Comparison of ENCODE assay signal across 7 cellular contexts in the genomic region with DNA sequence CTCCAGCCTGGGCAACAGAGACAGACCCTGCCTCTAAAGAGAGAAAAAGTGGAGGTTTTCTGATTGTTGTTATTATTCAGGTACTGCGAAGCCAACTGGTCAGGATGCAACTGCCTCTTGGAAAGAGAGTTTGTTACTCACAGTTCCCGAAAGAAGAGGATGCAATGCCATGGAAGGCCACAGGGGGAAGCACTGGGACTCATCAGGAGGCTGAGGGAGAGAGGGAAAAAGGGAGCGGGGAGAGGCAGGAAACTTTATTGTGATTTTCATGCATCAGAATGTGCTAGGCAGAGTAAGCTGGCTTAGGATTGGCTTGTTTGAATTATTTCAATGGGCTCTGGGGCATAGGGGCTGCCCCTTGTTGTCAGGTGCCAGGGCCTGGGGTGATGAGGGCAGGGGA. TPM values are rescaled to one million over a fixed set of nuclear protein-coding genes. Genes with fewer than 3 reads are reported as not detected.
A peak's percentile ranks its signal among the peaks of the same experiment; 100 is the strongest.
DNase-seq lines count a peak whose midpoint lies in the region; ATAC-seq, FAIRE-seq and TF ChIP-seq lines count a peak whose summit lies in the region.

No MANE protein-coding gene starts in this region.

- H3K36me3 Mint-ChIP-seq in nephron progenitor cell (ENCODE audit: low read depth) = peaks cover 48% of the 10 kb centered on the region

- FAIRE-seq in G401.6 (lab: Jason Lieb, UNC) = peak; percentile 19

- no peaks in the 10 kb centered on the region for H3K9me3 ChIP-seq in IMR-90 (ENCODE audit: control insufficient read depth, insufficient read depth, low read length)

- no peaks in the 10 kb centered on the region for H3K27me3 Mint-ChIP-seq in nephron progenitor cell (ENCODE audit: low read depth, poor library complexity)

- no TSS peak for BruUV-seq in IMR-90 (replicated peaks; lab: Mats Ljungman, UMichigan)

- no peak for TF ChIP-seq POLR2A in IMR-90 (IDR thresholded peaks at IDR 0.05; ENCODE audit: low read depth, low read length)

- peak overlapping the region in 1 of 2 experiments; percentile 29; a peak in 1 of 4 replicates for H4K8ac ChIP-seq in IMR-90 (ENCODE audit: low read depth in 2 of 2, low read length in 2 of 2)

- H2BK15ac ChIP-seq in IMR-90 (ENCODE audit: low read depth, low read length) = no peak overlapping the region

- POLR2A ChIA-PET in IMR-90 (lab: Charles Lee; ENCODE audit: unreplicated experiment) = no interaction called here

- peaks cover 13% of the 10 kb centered on the region for H3K4me1 ChIP-seq in IMR-90 (ENCODE audit: control insufficient read depth, insufficient read depth, low read length)

- no peak overlapping the region for H4K5ac ChIP-seq in IMR-90 (ENCODE audit: low read depth, low read length)

- peak; percentile 46 for TF ChIP-seq RAD21 in IMR-90 (IDR thresholded peaks at IDR 0.05; ENCODE audit: low read length)

- H2AFZ ChIP-seq in IMR-90 (replicated peaks; ENCODE audit: low read length, poor library complexity) = no peak overlapping the region

- peaks cover 5 to 84% of the 10 kb centered on the region in 2 experiments for H3K79me1 ChIP-seq in IMR-90 (ENCODE audit: low read depth in 1 of 2, low read length in 2 of 2)

- H3K9me3 Mint-ChIP-seq in nephron progenitor cell = peaks cover 17% of the 10 kb centered on the region

- no peak overlapping the region for H3K23ac ChIP-seq in IMR-90 (ENCODE audit: low read depth, low read length)

- H3K4me1 Mint-ChIP-seq in nephron progenitor cell = peaks cover 22% of the 10 kb centered on the region

- no peak overlapping the region for H2BK120ac ChIP-seq in IMR-90 (ENCODE audit: low read depth, low read length)

- H3K56ac ChIP-seq in IMR-90 (ENCODE audit: extremely low read depth, insufficient read depth, low read length) = no peak overlapping the region

- intact Hi-C loops in IMR-90 (cut with micrococcal nuclease) = no loop called here

- H2AK5ac ChIP-seq in IMR-90 (ENCODE audit: low read depth, low read length) = no peak overlapping the region

- dilution Hi-C loops in IMR-90 (cut with HindIII; ENCODE audit: low sequenced_read_pairs, unreplicated experiment) = no loop called here

- CTCF ChIA-PET in IMR-90 (lab: Yijun Ruan, JAX) = interaction anchor here (0.6 to 0.7 kb wide), 2 partner anchors 178 to 493 kb away, joined by 4 to 9 read pairs; no protein-coding TSS in a partner anchor

- no peak overlapping the region for H2BK5ac ChIP-seq in IMR-90 (ENCODE audit: low read depth, low read length, poor library complexity, severe bottlenecking)

- TF ChIP-seq CTCF in IMR-90 (conservative IDR thresholded peaks at IDR 0.05; ENCODE audit: low read depth, low read length) = peak; percentile 50
- TF ChIP-seq CTCF in cardiac fibroblast (IDR thresholded peaks at IDR 0.05; ENCODE audit: low read depth, low read length) = peak; percentile 82
- TF ChIP-seq CTCF in nephron progenitor cell (IDR thresholded peaks at IDR 0.05) = peak; percentile 20

- H3K27me3 ChIP-seq in IMR-90 (ENCODE audit: control insufficient read depth, insufficient read depth, low read length) = no peaks in the 10 kb centered on the region

- DNase-seq in IMR-90 (peak; percentile 45), cardiac fibroblast (ENCODE audit: low read depth in 2 of 2) (peak; percentile 50 to 68), nephron progenitor cell (peak; percentile 30)

- no peak overlapping the region for H3K9ac ChIP-seq in IMR-90 (ENCODE audit: low read depth, low read length)

- H4K20me1 ChIP-seq in IMR-90 (ENCODE audit: insufficient read depth, low read length) = peaks cover 49% of the 10 kb centered on the region

- peak overlapping the region; percentile 59 for H3K27ac Mint-ChIP-seq in nephron progenitor cell

- H3K14ac ChIP-seq in IMR-90 (replicated peaks; ENCODE audit: low read depth, low read length) = no peak overlapping the region

- no CpG with 5 or more reads among the region's 3 CpGs for WGBS in IMR-90 (ENCODE audit: extremely low coverage in 2 of 2, insufficient read length in 1 of 2), 2 experiments

- H4K91ac ChIP-seq in IMR-90 (ENCODE audit: insufficient read depth, low read depth, low read length) = no peak overlapping the region

- H3K4ac ChIP-seq in IMR-90 (ENCODE audit: low read depth, low read length) = no peak overlapping the region

- no peak for ATAC-seq in IMR-90 (ENCODE audit: low read depth)
- no peak for ATAC-seq in esophagus mucosa
- ATAC-seq in HG03342 (IDR thresholded peaks at IDR 0.05; ENCODE audit: unreplicated experiment) = no peak
- ATAC-seq in GM21423 (IDR thresholded peaks at IDR 0.05; ENCODE audit: unreplicated experiment) = no peak

- H3K4me3 Mint-ChIP-seq in nephron progenitor cell = no peak overlapping the region

- in situ Hi-C loops in IMR-90 (cut with MboI; ENCODE audit: low sequenced_read_pairs) = no loop called here

- H3K4me2 ChIP-seq in IMR-90 (ENCODE audit: low read depth, low read length) = no peak overlapping the region

- H3K4me3 ChIP-seq in IMR-90 (ENCODE audit: insufficient read depth, low read depth, low read length) (no peak overlapping the region), cardiac fibroblast (replicated peaks in 1 of 2; ENCODE audit: low read depth in 2 of 2, low read length in 2 of 2) (no peak overlapping the region)

- H3K36me3 ChIP-seq in IMR-90 (ENCODE audit: control insufficient read depth, insufficient read depth, low read length) = peaks cover 36% of the 10 kb centered on the region

- no peak overlapping the region for H3K18ac ChIP-seq in IMR-90 (ENCODE audit: low read depth, low read length)

- no peak overlapping the region for H3K27ac ChIP-seq in IMR-90 (ENCODE audit: insufficient read depth, low read length)

- peaks cover 26% of the 10 kb centered on the region for H3K9me1 ChIP-seq in IMR-90 (ENCODE audit: insufficient read depth, low read length)

- no peak overlapping the region for H2BK20ac ChIP-seq in IMR-90 (ENCODE audit: low read depth, low read length)

- no peak overlapping the region for H2AK9ac ChIP-seq in IMR-90 (replicated peaks; ENCODE audit: low read depth, low read length, poor library complexity)

TF ChIP-seq in IMR-90, 13 proteins besides CTCF, POLR2A, EP300 and RAD21:
- TF ChIP-seq MAFK (IDR thresholded peaks at IDR 0.05; ENCODE audit: low read depth, low read length) (no peak), CHD1 (IDR thresholded peaks at IDR 0.05; ENCODE audit: low read depth, low read length) (no peak), CEBPB (IDR thresholded peaks at IDR 0.05; ENCODE audit: low read depth, low read length) (no peak), SMC3 (IDR thresholded peaks at IDR 0.05; ENCODE audit: low read depth, low read length) (peak; percentile 36), RCOR1 (IDR thresholded peaks at IDR 0.05; ENCODE audit: insufficient replicate concordance, low read length) (no peak), NFE2L2 (IDR thresholded peaks at IDR 0.05; ENCODE audit: low read depth, low read length) (no peak)
- TF ChIP-seq, protein P1, sequence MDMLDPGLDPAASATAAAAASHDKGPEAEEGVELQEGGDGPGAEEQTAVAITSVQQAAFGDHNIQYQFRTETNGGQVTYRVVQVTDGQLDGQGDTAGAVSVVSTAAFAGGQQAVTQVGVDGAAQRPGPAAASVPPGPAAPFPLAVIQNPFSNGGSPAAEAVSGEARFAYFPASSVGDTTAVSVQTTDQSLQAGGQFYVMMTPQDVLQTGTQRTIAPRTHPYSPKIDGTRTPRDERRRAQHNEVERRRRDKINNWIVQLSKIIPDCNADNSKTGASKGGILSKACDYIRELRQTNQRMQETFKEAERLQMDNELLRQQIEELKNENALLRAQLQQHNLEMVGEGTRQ (IDR thresholded peaks at IDR 0.05; ENCODE audit: low read depth, low read length) = no peak

RNA-seq across cellular contexts. Expression of a gene that starts 27.6 kb away (rescaled TPM):
- total RNA-seq in IMR-90 (2012; rRNA removed) (59.7 and 61.8 TPM in 2 replicates), esophagus mucosa (27.4 TPM)
- polyA plus RNA-seq in IMR-90 (2012; rRNA removed) = 77.8 and 91.3 TPM in 2 replicates
- 40.1 and 51.5 TPM in 2 replicates for polyA plus RNA-seq in IMR-90 (2012; cell fraction: cytosol; rRNA removed)
- 248 and 366 TPM in 2 replicates for polyA plus RNA-seq in IMR-90 (2012; cell fraction: nucleus; rRNA removed; ENCODE audit: low replicate concordance)

RNA-seq across cellular contexts. Expression of a gene that starts 27.9 kb away (rescaled TPM):
- 3.4 and 3.9 TPM in 2 replicates for total RNA-seq in IMR-90 (2012; rRNA removed)
- polyA plus RNA-seq in IMR-90 (2012; rRNA removed) = 12.8 and 14.2 TPM in 2 replicates
- 5.6 and 11.0 TPM in 2 replicates for polyA plus RNA-seq in IMR-90 (2012; cell fraction: cytosol; rRNA removed)
- polyA plus RNA-seq in IMR-90 (2012; cell fraction: nucleus; rRNA removed; ENCODE audit: low replicate concordance) = 9.8 and 12.0 TPM in 2 replicates
- 6.1 TPM for total RNA-seq in esophagus mucosa

Comparison
In these comparisons a context has a peak if more than half of its experiments do, and no peak if none do; other contexts are left out.
1. CTCF ChIP-seq: peak in every context shown above with its lines; median percentile 82 in cardiac fibroblast; 50 in IMR-90; 20 in nephron progenitor cell.